Comparison of ENCODE assay signal across 1 cellular context in genomic region chr5:36870399-36871040, GRCh38.
TF ChIP-seq lines count a peak whose summit lies in the region.

No MANE protein-coding gene starts in this region.

TF ChIP-seq in K562, 482 proteins besides CTCF, POLR2A, EP300 and RAD21 (continued from another document):
- TF ChIP-seq, protein P1, sequence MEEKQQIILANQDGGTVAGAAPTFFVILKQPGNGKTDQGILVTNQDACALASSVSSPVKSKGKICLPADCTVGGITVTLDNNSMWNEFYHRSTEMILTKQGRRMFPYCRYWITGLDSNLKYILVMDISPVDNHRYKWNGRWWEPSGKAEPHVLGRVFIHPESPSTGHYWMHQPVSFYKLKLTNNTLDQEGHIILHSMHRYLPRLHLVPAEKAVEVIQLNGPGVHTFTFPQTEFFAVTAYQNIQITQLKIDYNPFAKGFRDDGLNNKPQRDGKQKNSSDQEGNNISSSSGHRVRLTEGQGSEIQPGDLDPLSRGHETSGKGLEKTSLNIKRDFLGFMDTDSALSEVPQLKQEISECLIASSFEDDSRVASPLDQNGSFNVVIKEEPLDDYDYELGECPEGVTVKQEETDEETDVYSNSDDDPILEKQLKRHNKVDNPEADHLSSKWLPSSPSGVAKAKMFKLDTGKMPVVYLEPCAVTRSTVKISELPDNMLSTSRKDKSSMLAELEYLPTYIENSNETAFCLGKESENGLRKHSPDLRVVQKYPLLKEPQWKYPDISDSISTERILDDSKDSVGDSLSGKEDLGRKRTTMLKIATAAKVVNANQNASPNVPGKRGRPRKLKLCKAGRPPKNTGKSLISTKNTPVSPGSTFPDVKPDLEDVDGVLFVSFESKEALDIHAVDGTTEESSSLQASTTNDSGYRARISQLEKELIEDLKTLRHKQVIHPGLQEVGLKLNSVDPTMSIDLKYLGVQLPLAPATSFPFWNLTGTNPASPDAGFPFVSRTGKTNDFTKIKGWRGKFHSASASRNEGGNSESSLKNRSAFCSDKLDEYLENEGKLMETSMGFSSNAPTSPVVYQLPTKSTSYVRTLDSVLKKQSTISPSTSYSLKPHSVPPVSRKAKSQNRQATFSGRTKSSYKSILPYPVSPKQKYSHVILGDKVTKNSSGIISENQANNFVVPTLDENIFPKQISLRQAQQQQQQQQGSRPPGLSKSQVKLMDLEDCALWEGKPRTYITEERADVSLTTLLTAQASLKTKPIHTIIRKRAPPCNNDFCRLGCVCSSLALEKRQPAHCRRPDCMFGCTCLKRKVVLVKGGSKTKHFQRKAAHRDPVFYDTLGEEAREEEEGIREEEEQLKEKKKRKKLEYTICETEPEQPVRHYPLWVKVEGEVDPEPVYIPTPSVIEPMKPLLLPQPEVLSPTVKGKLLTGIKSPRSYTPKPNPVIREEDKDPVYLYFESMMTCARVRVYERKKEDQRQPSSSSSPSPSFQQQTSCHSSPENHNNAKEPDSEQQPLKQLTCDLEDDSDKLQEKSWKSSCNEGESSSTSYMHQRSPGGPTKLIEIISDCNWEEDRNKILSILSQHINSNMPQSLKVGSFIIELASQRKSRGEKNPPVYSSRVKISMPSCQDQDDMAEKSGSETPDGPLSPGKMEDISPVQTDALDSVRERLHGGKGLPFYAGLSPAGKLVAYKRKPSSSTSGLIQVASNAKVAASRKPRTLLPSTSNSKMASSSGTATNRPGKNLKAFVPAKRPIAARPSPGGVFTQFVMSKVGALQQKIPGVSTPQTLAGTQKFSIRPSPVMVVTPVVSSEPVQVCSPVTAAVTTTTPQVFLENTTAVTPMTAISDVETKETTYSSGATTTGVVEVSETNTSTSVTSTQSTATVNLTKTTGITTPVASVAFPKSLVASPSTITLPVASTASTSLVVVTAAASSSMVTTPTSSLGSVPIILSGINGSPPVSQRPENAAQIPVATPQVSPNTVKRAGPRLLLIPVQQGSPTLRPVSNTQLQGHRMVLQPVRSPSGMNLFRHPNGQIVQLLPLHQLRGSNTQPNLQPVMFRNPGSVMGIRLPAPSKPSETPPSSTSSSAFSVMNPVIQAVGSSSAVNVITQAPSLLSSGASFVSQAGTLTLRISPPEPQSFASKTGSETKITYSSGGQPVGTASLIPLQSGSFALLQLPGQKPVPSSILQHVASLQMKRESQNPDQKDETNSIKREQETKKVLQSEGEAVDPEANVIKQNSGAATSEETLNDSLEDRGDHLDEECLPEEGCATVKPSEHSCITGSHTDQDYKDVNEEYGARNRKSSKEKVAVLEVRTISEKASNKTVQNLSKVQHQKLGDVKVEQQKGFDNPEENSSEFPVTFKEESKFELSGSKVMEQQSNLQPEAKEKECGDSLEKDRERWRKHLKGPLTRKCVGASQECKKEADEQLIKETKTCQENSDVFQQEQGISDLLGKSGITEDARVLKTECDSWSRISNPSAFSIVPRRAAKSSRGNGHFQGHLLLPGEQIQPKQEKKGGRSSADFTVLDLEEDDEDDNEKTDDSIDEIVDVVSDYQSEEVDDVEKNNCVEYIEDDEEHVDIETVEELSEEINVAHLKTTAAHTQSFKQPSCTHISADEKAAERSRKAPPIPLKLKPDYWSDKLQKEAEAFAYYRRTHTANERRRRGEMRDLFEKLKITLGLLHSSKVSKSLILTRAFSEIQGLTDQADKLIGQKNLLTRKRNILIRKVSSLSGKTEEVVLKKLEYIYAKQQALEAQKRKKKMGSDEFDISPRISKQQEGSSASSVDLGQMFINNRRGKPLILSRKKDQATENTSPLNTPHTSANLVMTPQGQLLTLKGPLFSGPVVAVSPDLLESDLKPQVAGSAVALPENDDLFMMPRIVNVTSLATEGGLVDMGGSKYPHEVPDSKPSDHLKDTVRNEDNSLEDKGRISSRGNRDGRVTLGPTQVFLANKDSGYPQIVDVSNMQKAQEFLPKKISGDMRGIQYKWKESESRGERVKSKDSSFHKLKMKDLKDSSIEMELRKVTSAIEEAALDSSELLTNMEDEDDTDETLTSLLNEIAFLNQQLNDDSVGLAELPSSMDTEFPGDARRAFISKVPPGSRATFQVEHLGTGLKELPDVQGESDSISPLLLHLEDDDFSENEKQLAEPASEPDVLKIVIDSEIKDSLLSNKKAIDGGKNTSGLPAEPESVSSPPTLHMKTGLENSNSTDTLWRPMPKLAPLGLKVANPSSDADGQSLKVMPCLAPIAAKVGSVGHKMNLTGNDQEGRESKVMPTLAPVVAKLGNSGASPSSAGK (IDR thresholded peaks at IDR 0.05): peak; percentile 6; the same call in 1 of the 2 replicates
- TF ChIP-seq ATF1 (CRISPR knock-in tag; IDR thresholded peaks at IDR 0.05): no peak
- TF ChIP-seq ATF1 (tag; IDR thresholded peaks at IDR 0.05): peak; percentile 40; the same call in 1 of the 2 replicates
- TF ChIP-seq, protein P2, sequence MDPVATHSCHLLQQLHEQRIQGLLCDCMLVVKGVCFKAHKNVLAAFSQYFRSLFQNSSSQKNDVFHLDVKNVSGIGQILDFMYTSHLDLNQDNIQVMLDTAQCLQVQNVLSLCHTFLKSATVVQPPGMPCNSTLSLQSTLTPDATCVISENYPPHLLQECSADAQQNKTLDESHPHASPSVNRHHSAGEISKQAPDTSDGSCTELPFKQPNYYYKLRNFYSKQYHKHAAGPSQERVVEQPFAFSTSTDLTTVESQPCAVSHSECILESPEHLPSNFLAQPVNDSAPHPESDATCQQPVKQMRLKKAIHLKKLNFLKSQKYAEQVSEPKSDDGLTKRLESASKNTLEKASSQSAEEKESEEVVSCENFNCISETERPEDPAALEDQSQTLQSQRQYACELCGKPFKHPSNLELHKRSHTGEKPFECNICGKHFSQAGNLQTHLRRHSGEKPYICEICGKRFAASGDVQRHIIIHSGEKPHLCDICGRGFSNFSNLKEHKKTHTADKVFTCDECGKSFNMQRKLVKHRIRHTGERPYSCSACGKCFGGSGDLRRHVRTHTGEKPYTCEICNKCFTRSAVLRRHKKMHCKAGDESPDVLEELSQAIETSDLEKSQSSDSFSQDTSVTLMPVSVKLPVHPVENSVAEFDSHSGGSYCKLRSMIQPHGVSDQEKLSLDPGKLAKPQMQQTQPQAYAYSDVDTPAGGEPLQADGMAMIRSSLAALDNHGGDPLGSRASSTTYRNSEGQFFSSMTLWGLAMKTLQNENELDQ (CRISPR knock-in tag; IDR thresholded peaks at IDR 0.05; ENCODE audit: borderline replicate concordance): 0 out of 2 replicates have a peak, but pooled peaks have one; percentile 48
- TF ChIP-seq NFYB (IDR thresholded peaks at IDR 0.05; ENCODE audit: extremely low read depth, insufficient read length): no peak
- peak; percentile 66 for TF ChIP-seq FOXM1 (IDR thresholded peaks at IDR 0.05; ENCODE audit: low read depth)
- TF ChIP-seq FOXM1 (CRISPR knock-in tag; IDR thresholded peaks at IDR 0.05; ENCODE audit: low read depth): no peak
- peak; percentile 71 for TF ChIP-seq ELF1 (tag; IDR thresholded peaks at IDR 0.05)
- TF ChIP-seq, protein P3, sequence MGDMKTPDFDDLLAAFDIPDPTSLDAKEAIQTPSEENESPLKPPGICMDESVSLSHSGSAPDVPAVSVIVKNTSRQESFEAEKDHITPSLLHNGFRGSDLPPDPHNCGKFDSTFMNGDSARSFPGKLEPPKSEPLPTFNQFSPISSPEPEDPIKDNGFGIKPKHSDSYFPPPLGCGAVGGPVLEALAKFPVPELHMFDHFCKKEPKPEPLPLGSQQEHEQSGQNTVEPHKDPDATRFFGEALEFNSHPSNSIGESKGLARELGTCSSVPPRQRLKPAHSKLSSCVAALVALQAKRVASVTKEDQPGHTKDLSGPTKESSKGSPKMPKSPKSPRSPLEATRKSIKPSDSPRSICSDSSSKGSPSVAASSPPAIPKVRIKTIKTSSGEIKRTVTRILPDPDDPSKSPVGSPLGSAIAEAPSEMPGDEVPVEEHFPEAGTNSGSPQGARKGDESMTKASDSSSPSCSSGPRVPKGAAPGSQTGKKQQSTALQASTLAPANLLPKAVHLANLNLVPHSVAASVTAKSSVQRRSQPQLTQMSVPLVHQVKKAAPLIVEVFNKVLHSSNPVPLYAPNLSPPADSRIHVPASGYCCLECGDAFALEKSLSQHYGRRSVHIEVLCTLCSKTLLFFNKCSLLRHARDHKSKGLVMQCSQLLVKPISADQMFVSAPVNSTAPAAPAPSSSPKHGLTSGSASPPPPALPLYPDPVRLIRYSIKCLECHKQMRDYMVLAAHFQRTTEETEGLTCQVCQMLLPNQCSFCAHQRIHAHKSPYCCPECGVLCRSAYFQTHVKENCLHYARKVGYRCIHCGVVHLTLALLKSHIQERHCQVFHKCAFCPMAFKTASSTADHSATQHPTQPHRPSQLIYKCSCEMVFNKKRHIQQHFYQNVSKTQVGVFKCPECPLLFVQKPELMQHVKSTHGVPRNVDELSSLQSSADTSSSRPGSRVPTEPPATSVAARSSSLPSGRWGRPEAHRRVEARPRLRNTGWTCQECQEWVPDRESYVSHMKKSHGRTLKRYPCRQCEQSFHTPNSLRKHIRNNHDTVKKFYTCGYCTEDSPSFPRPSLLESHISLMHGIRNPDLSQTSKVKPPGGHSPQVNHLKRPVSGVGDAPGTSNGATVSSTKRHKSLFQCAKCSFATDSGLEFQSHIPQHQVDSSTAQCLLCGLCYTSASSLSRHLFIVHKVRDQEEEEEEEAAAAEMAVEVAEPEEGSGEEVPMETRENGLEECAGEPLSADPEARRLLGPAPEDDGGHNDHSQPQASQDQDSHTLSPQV (IDR thresholded peaks at IDR 0.05): peak; percentile 64
- peak; percentile 67 for TF ChIP-seq E2F8 (IDR thresholded peaks at IDR 0.05; ENCODE audit: low read depth, partially characterized antibody)
- TF ChIP-seq EHMT2 (IDR thresholded peaks at IDR 0.05): peak; percentile 37; the same call in 1 of the 2 replicates
- no peak for TF ChIP-seq MCM2 (IDR thresholded peaks at IDR 0.05; ENCODE audit: low read depth)
- peak; percentile 66; the same call in 1 of the 2 replicates for TF ChIP-seq MITF (IDR thresholded peaks at IDR 0.05)
- peak; percentile 98 for TF ChIP-seq ARID3A (IDR thresholded peaks at IDR 0.05; ENCODE audit: borderline replicate concordance, low read depth, low read length)
- TF ChIP-seq, protein P4, sequence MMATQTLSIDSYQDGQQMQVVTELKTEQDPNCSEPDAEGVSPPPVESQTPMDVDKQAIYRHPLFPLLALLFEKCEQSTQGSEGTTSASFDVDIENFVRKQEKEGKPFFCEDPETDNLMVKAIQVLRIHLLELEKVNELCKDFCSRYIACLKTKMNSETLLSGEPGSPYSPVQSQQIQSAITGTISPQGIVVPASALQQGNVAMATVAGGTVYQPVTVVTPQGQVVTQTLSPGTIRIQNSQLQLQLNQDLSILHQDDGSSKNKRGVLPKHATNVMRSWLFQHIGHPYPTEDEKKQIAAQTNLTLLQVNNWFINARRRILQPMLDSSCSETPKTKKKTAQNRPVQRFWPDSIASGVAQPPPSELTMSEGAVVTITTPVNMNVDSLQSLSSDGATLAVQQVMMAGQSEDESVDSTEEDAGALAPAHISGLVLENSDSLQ (IDR thresholded peaks at IDR 0.05): peak; percentile 59; the same call in 1 of the 2 replicates
TF ChIP-seq in K562: peak in this region for 39.
